In genomic region chr6:149608381-149608982, GRCh38 we compare ENCODE assay signal across 24 cellular contexts. TPM values are rescaled to one million over a fixed set of nuclear protein-coding genes. Genes with fewer than 3 reads are reported as not detected.
DNase-seq lines count a peak whose midpoint lies in the region; ATAC-seq, FAIRE-seq and TF ChIP-seq lines count a peak whose summit lies in the region.
"Had no signal": no experiment of that assay in that cellular context is flagged by ENCODE, and none has a peak within 500 bp of the region (broad histone marks: within the 10 kb centered on the region; RNA-seq: fewer than 3 reads in every experiment).

No MANE protein-coding gene starts in this region.

- SMC1A ChIA-PET in GM12878 (lab: Charles Lee; ENCODE audit: uncharacterized antibody, unreplicated experiment): interaction anchor here (0.6 to 2.7 kb wide), 3 partner anchors 11 to 96 kb away, joined by 3 to 12 read pairs (median 6); no protein-coding TSS in a partner anchor

- H3K79me2 ChIP-seq in HepG2 (ENCODE audit: insufficient read depth, low read length) (no peaks in the 10 kb centered on the region), GM12878 (ENCODE audit: control insufficient read depth, insufficient read depth, low read length) (no peaks in the 10 kb centered on the region)
- H3K79me2 ChIP-seq: parathyroid adenoma had no signal

- no peaks in the 10 kb centered on the region for H3K27me3 ChIP-seq in HepG2 (ENCODE audit: control insufficient read depth in 1 of 2, insufficient read depth in 2 of 2, low read length in 2 of 2)
- H3K27me3 ChIP-seq in right lobe of liver: no peaks in the 10 kb centered on the region
- H3K27me3 ChIP-seq in GM12878 (replicated peaks in 1 of 2; ENCODE audit: control insufficient read depth in 2 of 2, insufficient read depth in 2 of 2, low read length in 1 of 2): no peaks in the 10 kb centered on the region
- H3K27me3 ChIP-seq: vagina had no signal

- POLR2A ChIA-PET in HepG2 (lab: Yijun Ruan, JAX) (no interaction called here), GM12878 (lab: Charles Lee) (no interaction called here)

- peaks cover 4% of the 10 kb centered on the region for H3K9me3 Mint-ChIP-seq in type B pancreatic cell
- H3K9me3 Mint-ChIP-seq: activated naive CD4-positive, alpha-beta T cell treated with anti-CD3 and anti-CD28 coated beads, Interleukin-2, amount 50 U/mL, for 24 hours; natural killer cell had no signal

- H3K9ac ChIP-seq in HepG2 (ENCODE audit: insufficient read depth, low read depth, low read length) (no peak overlapping the region), GM12878 (ENCODE audit: control insufficient read depth, insufficient read depth, low read length) (no peak overlapping the region)
- H3K9ac ChIP-seq: parathyroid adenoma had no signal

- no peak overlapping the region for H3K27ac ChIP-seq in HepG2 (ENCODE audit: extremely low read length, insufficient read depth, low read length)
- H3K27ac ChIP-seq in right lobe of liver: no peak overlapping the region
- H3K27ac ChIP-seq in GM12878 (ENCODE audit: control insufficient read depth, insufficient read depth): no peak overlapping the region
- H3K27ac ChIP-seq: coronary artery, parathyroid adenoma, vagina had no signal

- ATAC-seq in HepG2 (peak; percentile 60), right lobe of liver (no peak), HG03097 (IDR thresholded peaks at IDR 0.05; ENCODE audit: low FRiP score, unreplicated experiment) (peak; percentile 63), GM12878 (peak; percentile 62), GM21576 (IDR thresholded peaks at IDR 0.05; ENCODE audit: unreplicated experiment) (no peak)
- ATAC-seq: natural killer cell had no signal

- no peaks in the 10 kb centered on the region for H4K20me1 ChIP-seq in HepG2 (ENCODE audit: insufficient read depth, low read length)
- no peaks in the 10 kb centered on the region for H4K20me1 ChIP-seq in GM12878 (ENCODE audit: control insufficient read depth, insufficient read depth)

- no peak for DNase-seq in HepG2 (ENCODE audit: low spot score)
- no peak for DNase-seq in right lobe of liver
- no peak for DNase-seq in GM12878 (ENCODE audit: low read depth, low spot score)
- DNase-seq in type B pancreatic cell (ENCODE audit: extremely low spot score, unreplicated experiment): no peak
- no peak for DNase-seq in SW 1271 (lab: John Stamatoyannopoulos, UW)
- no peak for DNase-seq in effector CD4-positive, alpha-beta T cell
- DNase-seq: activated CD4-positive, alpha-beta T cell treated with anti-CD3 and anti-CD28 coated beads for 4 hours; hippocampal formation; Kasumi-1; mammary epithelial cell; natural killer cell; NCI-H1105; NCI-H526; SHP77 treated with DMSO at 0.1 percent for 48 hours; stimulated activated CD4-positive, alpha-beta T cell treated with anti-CD3 and anti-CD28 coated beads, Interleukin-2, amount 100 ng/mL, for 24 hours; T-helper 9 cell had no signal

- no peaks in the 10 kb centered on the region for H3K4me1 Mint-ChIP-seq in type B pancreatic cell (ENCODE audit: unreplicated experiment)

- intact Hi-C loops in HepG2 (cut with micrococcal nuclease; ENCODE audit: unreplicated experiment) (no loop called here), right lobe of liver (cut with DNase I) (no loop called here), GM12878 (cut with micrococcal nuclease; ENCODE audit: unreplicated experiment) (no loop called here)

- CTCF ChIA-PET in HepG2 (lab: Yijun Ruan, JAX; ENCODE audit: low intra/inter-chr PET ratio, low total read pairs): no interaction called here
- CTCF ChIA-PET in GM12878 (lab: Yijun Ruan, JAX): interaction anchor here (0.6 to 1.6 kb wide), 3 partner anchors 13 to 43 kb away, joined by 3 to 5 read pairs (median 3); partner anchors contain the start of gene GINM1

- TF ChIP-seq POLR2A in HepG2 (IDR thresholded peaks at IDR 0.05; ENCODE audit: insufficient read depth in 1 of 2, low read depth in 2 of 2, low read length in 2 of 2) (no peak), right lobe of liver (IDR thresholded peaks at IDR 0.05) (no peak), GM12878 (IDR thresholded peaks at IDR 0.05; ENCODE audit: low read depth, low read length) (no peak)

- TF ChIP-seq CTCF in HepG2 (CRISPR knock-in tag; IDR thresholded peaks at IDR 0.05) (no peak), right lobe of liver (IDR thresholded peaks at IDR 0.05) (no peak), GM12878 (IDR thresholded peaks at IDR 0.05 in 2 of 3, conservative IDR thresholded peaks at IDR 0.05 in 1 of 3; ENCODE audit: control insufficient read depth in 2 of 3, extremely low read depth in 1 of 3, insufficient read depth in 1 of 3, low read depth in 3 of 3, low read length in 3 of 3) (no peak), type B pancreatic cell (conservative IDR thresholded peaks at IDR 0.05) (peak; percentile 24)

- no peak overlapping the region for H3K4me3 ChIP-seq in HepG2 (replicated peaks in 1 of 3; ENCODE audit: insufficient read depth in 1 of 3, low read depth in 2 of 3, low read length in 3 of 3)
- H3K4me3 ChIP-seq in right lobe of liver: no peak overlapping the region
- no peak overlapping the region for H3K4me3 ChIP-seq in GM12878
- H3K4me3 ChIP-seq: coronary artery, vagina had no signal

- H2AFZ ChIP-seq in HepG2 (ENCODE audit: low read length): no peak overlapping the region
- no peak overlapping the region; the same call in 1 of the 2 replicates for H2AFZ ChIP-seq in GM12878 (ENCODE audit: control insufficient read depth, low read depth, low read length)
- H2AFZ ChIP-seq: parathyroid adenoma had no signal

- no peak for TF ChIP-seq RAD21 in HepG2 (CRISPR knock-in tag; IDR thresholded peaks at IDR 0.05)
- no peak for TF ChIP-seq RAD21 in GM12878 (IDR thresholded peaks at IDR 0.05; ENCODE audit: insufficient read depth, low read depth, low read length)

- no peak overlapping the region for H3K27ac Mint-ChIP-seq in type B pancreatic cell
- H3K27ac Mint-ChIP-seq: activated naive CD4-positive, alpha-beta T cell treated with anti-CD3 and anti-CD28 coated beads, Interleukin-2, amount 50 U/mL, for 24 hours; natural killer cell had no signal

- H3K4me1 ChIP-seq in HepG2 (ENCODE audit: insufficient read depth, low read length): 0 out of 2 replicates have a peak, but pooled peaks cover 9% of the 10 kb centered on the region
- no peaks in the 10 kb centered on the region for H3K4me1 ChIP-seq in right lobe of liver
- H3K4me1 ChIP-seq in GM12878 (ENCODE audit: control insufficient read depth, insufficient read depth, low read length): no peaks in the 10 kb centered on the region
- H3K4me1 ChIP-seq: parathyroid adenoma, vagina had no signal

- H3K9me3 ChIP-seq in HepG2 (ENCODE audit: low read length): peaks cover 4% of the 10 kb centered on the region
- H3K9me3 ChIP-seq in right lobe of liver: peaks cover 0 to 3% (median 0%) of the 10 kb centered on the region in 4 donors
- H3K9me3 ChIP-seq in GM12878 (replicated peaks; ENCODE audit: control insufficient read depth, insufficient read depth, low read length): no peaks in the 10 kb centered on the region
- H3K9me3 ChIP-seq: vagina had no signal

- BruUV-seq in HepG2 (replicated peaks; lab: Mats Ljungman, UMichigan) (no TSS peak), GM12878 (replicated peaks; lab: Mats Ljungman, UMichigan) (no TSS peak)

- H3K36me3 Mint-ChIP-seq in type B pancreatic cell: peaks cover 14% of the 10 kb centered on the region

- H3K36me3 ChIP-seq in HepG2 (replicated peaks in 1 of 2; ENCODE audit: control insufficient read depth in 1 of 2, insufficient read depth in 2 of 2, low read length in 2 of 2) (peaks cover 0 to 5% of the 10 kb centered on the region in 2 experiments; a peak in 3 of 5 replicates), right lobe of liver (no peaks in the 10 kb centered on the region), GM12878 (ENCODE audit: control insufficient read depth in 2 of 2, insufficient read depth in 2 of 2, low read length in 1 of 2) (no peaks in the 10 kb centered on the region; a peak in 1 of 4 replicates)
- H3K36me3 ChIP-seq: vagina had no signal

- no peak for FAIRE-seq in HepG2 (lab: Jason Lieb, UNC)
- no peak for FAIRE-seq in GM12878 (lab: Jason Lieb, UNC)
- FAIRE-seq: endothelial cell of umbilical vein, keratinocyte had no signal

- no peak overlapping the region for H3K4me3 Mint-ChIP-seq in type B pancreatic cell
- H3K4me3 Mint-ChIP-seq: natural killer cell had no signal

- WGBS in HepG2 (ENCODE audit: low lambda C conversion rate): 94% methylated on average over 7 of the region's 7 CpGs
- WGBS in right lobe of liver (ENCODE audit: insufficient coverage, low coverage, low lambda C conversion rate, missing lambda C conversion rate): 90% methylated on average over 2 of the region's 7 CpGs
- 70% methylated on average over 7 of the region's 7 CpGs for WGBS in GM12878 (ENCODE audit: insufficient coverage, insufficient replicate concordance, low lambda C conversion rate, missing lambda C conversion rate)

- no peaks in the 10 kb centered on the region for H3K27me3 Mint-ChIP-seq in type B pancreatic cell
- H3K27me3 Mint-ChIP-seq: activated naive CD4-positive, alpha-beta T cell treated with anti-CD3 and anti-CD28 coated beads, Interleukin-2, amount 50 U/mL, for 24 hours had no signal

- RAD21 ChIA-PET in GM12878 (lab: Charles Lee; ENCODE audit: unreplicated experiment): no interaction called here

- in situ Hi-C loops in HepG2 (cut with HindIII; ENCODE audit: extremely low pct_ligation_motif_present, low pct_unique_long_range_greater_than_20kb) (no loop called here), GM12878 (cut with MboI) (no loop called here)

- H3K4me2 ChIP-seq in HepG2 (ENCODE audit: low read depth, low read length) (no peak overlapping the region), GM12878 (ENCODE audit: control insufficient read depth, insufficient read depth) (no peak overlapping the region)

- no peak for TF ChIP-seq EP300 in HepG2 (IDR thresholded peaks at IDR 0.05; ENCODE audit: low read depth in 2 of 2, low read length in 2 of 2)
- no peak for TF ChIP-seq EP300 in HepG2 (CRISPR knock-in tag; IDR thresholded peaks at IDR 0.05; ENCODE audit: borderline replicate concordance)
- no peak for TF ChIP-seq EP300 in GM12878 (IDR thresholded peaks at IDR 0.05; ENCODE audit: borderline replicate concordance in 1 of 2, control insufficient read depth in 1 of 2, low read depth in 2 of 2, low read length in 2 of 2)

RNA-seq across cellular contexts. Expression of gene KATNA1, which starts 40.0 kb away (rescaled TPM):
- total RNA-seq in HepG2 (2016; rRNA removed; fragmentation: Illumina TruSeq; extraction: Trizol) (25.3 and 31.2 TPM in 2 replicates), right lobe of liver (1 to 10 TPM; 3.5 to 6.9 (median 5.7) TPM), GM12878 (2014; rRNA removed) (22.0 and 24.3 TPM in 2 replicates), GM12878 (2014; rRNA removed; fragmentation: Illumina TruSeq; extraction: Trizol) (26.5 and 27.1 TPM in 2 replicates), GM12878 (2021) (17.7 and 18.4 TPM in 2 replicates), type B pancreatic cell (ENCODE audit: low replicate concordance) (12.3 and 17.3 TPM in 2 replicates)
- 10.4 and 11.0 TPM in 2 replicates for total RNA-seq in HepG2 (2016; cell fraction: cytosol; rRNA removed; fragmentation: Illumina TruSeq; extraction: Trizol; ENCODE audit: low read depth)
- 23.4 and 33.3 TPM in 2 replicates for total RNA-seq in HepG2 (2016; cell fraction: insoluble cytoplasmic fraction; rRNA removed; fragmentation: Illumina TruSeq; extraction: Trizol)
- 11.0 and 11.6 TPM in 2 replicates for total RNA-seq in HepG2 (2016; cell fraction: membrane; rRNA removed; fragmentation: Illumina TruSeq; extraction: Trizol)
- total RNA-seq in HepG2 (2016; cell fraction: nucleus; rRNA removed; fragmentation: Illumina TruSeq; extraction: Trizol): 17.1 and 17.8 TPM in 2 replicates
- polyA plus RNA-seq in HepG2 (2011; rRNA removed) (11.4 and 14.8 TPM in 2 replicates), GM12878 (2011; rRNA removed) (27.5 and 37.3 TPM in 2 replicates), GM12878 (2014; fragmentation: Illumina TruSeq; extraction: Trizol) (29.2 and 41.3 TPM in 2 replicates), GM12878 (2014; fragmentation: Nextera tagmentation; extraction: Ambion mirVana) (10 to 100 TPM; 15.4 to 23.1 TPM), GM12878 (2014; rRNA removed) (19.2 and 21.0 TPM in 2 replicates), GM12878 (2016; fragmentation: Nextera tagmentation; extraction: Ambion mirVana) (10 to 100 TPM; 30.7 to 35.3 TPM)
- polyA plus RNA-seq in HepG2 (2011; cell fraction: cytosol; rRNA removed): 6.7 and 9.1 TPM in 2 replicates
- 6.9 and 8.6 TPM in 2 replicates for polyA plus RNA-seq in HepG2 (2011; cell fraction: nucleus; rRNA removed)
- 13.2 and 16.3 TPM in 2 replicates for polyA plus RNA-seq in HepG2 (2012)
- polyA plus RNA-seq in HepG2 (2016; cell fraction: cytosol; fragmentation: Illumina TruSeq; extraction: Trizol; ENCODE audit: low read depth): 4.5 and 5.5 TPM in 2 replicates
- polyA plus RNA-seq in HepG2 (2016; cell fraction: insoluble cytoplasmic fraction; fragmentation: Illumina TruSeq; extraction: Trizol; ENCODE audit: low read depth): 28.1 and 31.5 TPM in 2 replicates
- polyA plus RNA-seq in HepG2 (2016; cell fraction: membrane; fragmentation: Illumina TruSeq; extraction: Trizol; ENCODE audit: low read depth): 5.3 and 6.0 TPM in 2 replicates
- polyA plus RNA-seq in HepG2 (2016; cell fraction: nucleus; fragmentation: Illumina TruSeq; extraction: Trizol; ENCODE audit: insufficient read depth, low read depth): 22.4 and 25.3 TPM in 2 replicates
- polyA minus RNA-seq in HepG2 (2011; rRNA and poly(A)+ RNA removed; ENCODE audit: low replicate concordance): 4.5 and 8.0 TPM in 2 replicates
- polyA minus RNA-seq in HepG2 (2011; cell fraction: cytosol; rRNA and poly(A)+ RNA removed): 11.1 and 11.4 TPM in 2 replicates
- 24.8 and 26.4 TPM in 2 replicates for polyA minus RNA-seq in HepG2 (2011; cell fraction: nucleus; rRNA and poly(A)+ RNA removed)
- 22.4 and 23.7 TPM in 2 replicates for total RNA-seq in GM12878 (2013; cell fraction: nucleolus; rRNA removed)
- polyA plus RNA-seq in GM12878 (2011; ENCODE audit: low read depth): 10.3 TPM
- polyA plus RNA-seq in GM12878 (2011; cell fraction: cytosol; rRNA removed): 11.6 and 12.6 TPM in 2 replicates
- 13.0 and 14.4 TPM in 2 replicates for polyA plus RNA-seq in GM12878 (2011; cell fraction: nucleus; rRNA removed)
- 14.7 and 15.9 TPM in 2 replicates for polyA plus RNA-seq in GM12878 (2012)
- polyA minus RNA-seq in GM12878 (2011; rRNA and poly(A)+ RNA removed): 19.7 and 19.9 TPM in 2 replicates
- 8.7 and 10.8 TPM in 2 replicates for polyA minus RNA-seq in GM12878 (2011; cell fraction: cytosol; rRNA and poly(A)+ RNA removed)
- 8.1 and 11.4 TPM in 2 replicates for polyA minus RNA-seq in GM12878 (2011; cell fraction: nucleus; rRNA and poly(A)+ RNA removed)

RNA-seq across cellular contexts. Expression of gene GINM1, which starts 42.3 kb away (rescaled TPM):
- total RNA-seq in HepG2 (2016; rRNA removed; fragmentation: Illumina TruSeq; extraction: Trizol) (15.4 and 27.5 TPM in 2 replicates), right lobe of liver (10 to 100 TPM; 20.1 to 26.0 (median 21.8) TPM), GM12878 (2014; rRNA removed) (30.8 and 35.4 TPM in 2 replicates), GM12878 (2014; rRNA removed; fragmentation: Illumina TruSeq; extraction: Trizol) (37.3 and 37.4 TPM in 2 replicates), GM12878 (2021) (28.7 and 29.3 TPM in 2 replicates), type B pancreatic cell (ENCODE audit: low replicate concordance) (29.2 and 29.4 TPM in 2 replicates)
- 26.6 and 31.6 TPM in 2 replicates for total RNA-seq in HepG2 (2016; cell fraction: cytosol; rRNA removed; fragmentation: Illumina TruSeq; extraction: Trizol; ENCODE audit: low read depth)
- total RNA-seq in HepG2 (2016; cell fraction: insoluble cytoplasmic fraction; rRNA removed; fragmentation: Illumina TruSeq; extraction: Trizol): 16.3 and 28.3 TPM in 2 replicates
- 23.5 and 26.3 TPM in 2 replicates for total RNA-seq in HepG2 (2016; cell fraction: membrane; rRNA removed; fragmentation: Illumina TruSeq; extraction: Trizol)
- 21.8 and 27.8 TPM in 2 replicates for total RNA-seq in HepG2 (2016; cell fraction: nucleus; rRNA removed; fragmentation: Illumina TruSeq; extraction: Trizol)
- polyA plus RNA-seq in HepG2 (2011; rRNA removed) (17.5 and 19.4 TPM in 2 replicates), GM12878 (2011; rRNA removed) (21.3 and 31.0 TPM in 2 replicates), GM12878 (2014; fragmentation: Illumina TruSeq; extraction: Trizol) (30.8 and 36.1 TPM in 2 replicates), GM12878 (2014; fragmentation: Nextera tagmentation; extraction: Ambion mirVana) (10 to 100 TPM; 10.6 to 20.3 TPM), GM12878 (2014; rRNA removed) (28.0 and 31.0 TPM in 2 replicates), GM12878 (2016; fragmentation: Nextera tagmentation; extraction: Ambion mirVana) (10 to 100 TPM; 37.9 to 38.1 TPM)
- 11.3 and 17.8 TPM in 2 replicates for polyA plus RNA-seq in HepG2 (2011; cell fraction: cytosol; rRNA removed)
- polyA plus RNA-seq in HepG2 (2011; cell fraction: nucleus; rRNA removed): 4.8 and 5.8 TPM in 2 replicates
- polyA plus RNA-seq in HepG2 (2012): 29.5 and 31.2 TPM in 2 replicates
- polyA plus RNA-seq in HepG2 (2016; cell fraction: cytosol; fragmentation: Illumina TruSeq; extraction: Trizol; ENCODE audit: low read depth): 20.7 and 21.9 TPM in 2 replicates
- 16.9 and 18.0 TPM in 2 replicates for polyA plus RNA-seq in HepG2 (2016; cell fraction: insoluble cytoplasmic fraction; fragmentation: Illumina TruSeq; extraction: Trizol; ENCODE audit: low read depth)
- 21.7 and 24.9 TPM in 2 replicates for polyA plus RNA-seq in HepG2 (2016; cell fraction: membrane; fragmentation: Illumina TruSeq; extraction: Trizol; ENCODE audit: low read depth)
- 37.4 and 40.0 TPM in 2 replicates for polyA plus RNA-seq in HepG2 (2016; cell fraction: nucleus; fragmentation: Illumina TruSeq; extraction: Trizol; ENCODE audit: insufficient read depth, low read depth)
- 3.2 and 3.6 TPM in 2 replicates for polyA minus RNA-seq in HepG2 (2011; rRNA and poly(A)+ RNA removed; ENCODE audit: low replicate concordance)
- 15.7 and 16.9 TPM in 2 replicates for polyA minus RNA-seq in HepG2 (2011; cell fraction: cytosol; rRNA and poly(A)+ RNA removed)
- polyA minus RNA-seq in HepG2 (2011; cell fraction: nucleus; rRNA and poly(A)+ RNA removed): 11.8 and 14.3 TPM in 2 replicates
- 32.0 and 35.4 TPM in 2 replicates for total RNA-seq in GM12878 (2013; cell fraction: nucleolus; rRNA removed)
- 15.6 TPM for polyA plus RNA-seq in GM12878 (2011; ENCODE audit: low read depth)
- 9.6 and 10.9 TPM in 2 replicates for polyA plus RNA-seq in GM12878 (2011; cell fraction: cytosol; rRNA removed)
- 5.8 and 6.3 TPM in 2 replicates for polyA plus RNA-seq in GM12878 (2011; cell fraction: nucleus; rRNA removed)
- polyA plus RNA-seq in GM12878 (2012): 31.9 and 39.5 TPM in 2 replicates
- polyA minus RNA-seq in GM12878 (2011; rRNA and poly(A)+ RNA removed): 6.1 and 7.5 TPM in 2 replicates
- 7.8 and 9.6 TPM in 2 replicates for polyA minus RNA-seq in GM12878 (2011; cell fraction: cytosol; rRNA and poly(A)+ RNA removed)
- 2.5 and 3.4 TPM in 2 replicates for polyA minus RNA-seq in GM12878 (2011; cell fraction: nucleus; rRNA and poly(A)+ RNA removed)

Comparison
In these comparisons a context has a peak if more than half of its experiments do, and no peak if none do; other contexts are left out.
1. ATAC-seq: peak in HepG2 (single experiment), HG03097 (single experiment) and GM12878 (single experiment); none in right lobe of liver (0 of 4) and GM21576 (single experiment).